Comparison of ENCODE assay signal across 2 cellular contexts in genomic region chr13:74114202-74114601, GRCh38.
TF ChIP-seq lines count a peak whose summit lies in the region.

No MANE protein-coding gene starts in this region.

TF ChIP-seq in SK-N-SH treated with all-trans-retinoic acid at 6 μM for 48 hours, 23 proteins besides CTCF, POLR2A, EP300 and RAD21 (continued from another document):
- no peak for TF ChIP-seq TOX (CRISPR knock-in tag; IDR thresholded peaks at IDR 0.05; ENCODE audit: borderline replicate concordance)

TF ChIP-seq in GM23338, 12 proteins besides CTCF, POLR2A, EP300 and RAD21 (continued from another document):
- TF ChIP-seq ZNF462 (CRISPR knock-in tag; IDR thresholded peaks at IDR 0.05) = no peak
TF ChIP-seq in GM23338: peak in this region for 0.
